Comparison of ENCODE assay signal across 23 cellular contexts in the genomic region with DNA sequence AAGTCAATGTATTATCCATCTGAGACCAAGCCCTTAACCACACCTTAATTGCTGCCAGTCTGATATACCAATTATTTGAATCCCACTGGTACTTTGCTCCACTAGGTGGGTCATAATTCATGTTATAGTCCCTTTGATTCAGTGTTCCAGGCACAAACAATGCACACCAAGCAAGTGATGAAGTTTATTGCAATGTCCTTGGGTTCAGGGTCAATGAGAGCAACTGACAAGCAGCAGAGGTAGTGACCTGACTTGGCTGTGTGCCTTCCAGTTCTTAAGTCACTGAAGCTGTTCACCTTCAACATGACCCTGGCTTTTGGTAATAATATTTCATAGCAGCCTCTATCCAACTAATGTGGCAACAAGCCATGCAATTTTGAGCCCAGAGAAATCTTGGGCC. TPM values are rescaled to one million over a fixed set of nuclear protein-coding genes. Genes with fewer than 3 reads are reported as not detected.
"Had no signal": no experiment of that assay in that cellular context is flagged by ENCODE, and none has a peak within 500 bp of the region (broad histone marks: within the 10 kb centered on the region; RNA-seq: fewer than 3 reads in every experiment).

No MANE protein-coding gene starts in this region.

- H3K27me3 ChIP-seq: MG63, SJCRH30 had no signal

- H3K4me1 ChIP-seq: SJCRH30 had no signal

- H3K9me3 ChIP-seq: MG63, SJCRH30 had no signal

- H3K36me3 ChIP-seq: MG63, SJCRH30 had no signal

- H3K4me3 ChIP-seq: MG63, SJCRH30 had no signal

- H3K27ac ChIP-seq: RWPE1, SJCRH30 had no signal

- DNase-seq: IMR-90, Karpas-422, KG1, MG63, NCI-H1092, NCI-H1105 treated with DMSO at 0.1 percent for 48 hours, NCI-H1417 treated with DMSO at 0.1 percent for 48 hours, NCI-H146, NCI-H1694 treated with DMSO at 0.1 percent for 48 hours, NCI-H1930, NCI-H2081, NCI-H2107, NCI-H2227 treated with DMSO at 0.1 percent for 48 hours, NCI-H524, NCI-H526 treated with DMSO at 0.1 percent for 48 hours, NCI-H748 treated with DMSO at 0.1 percent for 48 hours, SHP77 treated with DMSO at 0.1 percent for 48 hours, SJCRH30 had no signal

- ATAC-seq: HepG2, SK-N-SH treated with all-trans-retinoic acid at 6 μM for 48 hours had no signal

RNA-seq across cellular contexts. Expression of a gene that starts 3.3 kb away (rescaled TPM):
- total RNA-seq: HepG2, HT1080, IMR-90, NCI-H460, SJCRH30 had no signal
- polyA plus RNA-seq: IMR-90 had no signal
